In the genomic region with DNA sequence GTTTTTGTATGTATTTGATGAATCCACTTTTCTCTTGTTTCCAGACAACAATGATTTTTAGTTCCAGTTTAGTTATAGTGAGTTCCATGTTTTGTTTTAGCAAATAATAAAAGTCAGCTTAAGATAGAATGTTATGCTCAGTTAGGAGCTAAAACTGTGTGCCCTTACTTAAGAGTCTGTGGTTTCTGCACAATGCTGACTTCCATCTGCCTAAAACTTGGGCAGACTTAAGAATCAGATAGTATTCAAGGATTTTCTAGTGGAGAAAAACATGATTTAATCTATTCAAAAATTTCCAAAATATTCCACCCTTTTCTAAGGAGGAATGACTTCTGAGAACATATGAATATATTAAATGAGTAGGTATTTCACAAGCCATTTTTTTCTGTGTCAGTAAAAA, we compare ENCODE assay signal across 24 cellular contexts. TPM values are rescaled to one million over a fixed set of nuclear protein-coding genes. Genes with fewer than 3 reads are reported as not detected.
DNase-seq lines count a peak whose midpoint lies in the region; ATAC-seq and TF ChIP-seq lines count a peak whose summit lies in the region.
"Had no signal": no experiment of that assay in that cellular context is flagged by ENCODE, and none has a peak within 500 bp of the region (broad histone marks: within the 10 kb centered on the region; RNA-seq: fewer than 3 reads in every experiment).

No MANE protein-coding gene starts in this region.

- in situ Hi-C loops in gastrocnemius medialis (cut with MboI; ENCODE audit: low sequenced_read_pairs in 4 of 4) = no loop called here

- peak overlapping the region; percentile 88 for H3K9ac ChIP-seq in adipocyte (ENCODE audit: low read length)

- no peak for ATAC-seq in gastrocnemius medialis
- ATAC-seq in upper lobe of left lung (ENCODE audit: low FRiP score in 2 of 2) = no peak
- ATAC-seq: activated CD4-positive, alpha-beta T cell treated with anti-CD3 and anti-CD28 coated beads for 36 hours; GM12878; mucosa of descending colon; stimulated activated naive CD8-positive, alpha-beta T cell treated with anti-CD3 and anti-CD28 coated beads, Interleukin-15, Interleukin-2, amounts not matched to agents 100 U/mL and 50 U/mL, for 24 hours had no signal

- intact Hi-C loops in gastrocnemius medialis (cut with DNase I; ENCODE audit: low total_unique reads) = no loop called here

- H3K27me3 ChIP-seq in ACC112 (ENCODE audit: insufficient read depth, low read length) (no peaks in the 10 kb centered on the region), adipocyte (replicated peaks; ENCODE audit: control insufficient read depth, insufficient read depth, low read length) (no peaks in the 10 kb centered on the region), gastrocnemius medialis (no peaks in the 10 kb centered on the region), upper lobe of left lung (no peaks in the 10 kb centered on the region), H7 (ENCODE audit: control insufficient read depth, insufficient read depth, low read length) (no peaks in the 10 kb centered on the region)

- H3K4me1 ChIP-seq in ACC112 (ENCODE audit: control insufficient read depth, insufficient read depth, low read length, unreplicated experiment) (peaks cover 89% of the 10 kb centered on the region), adipocyte (ENCODE audit: control insufficient read depth, insufficient read depth, low read length) (peaks cover 93% of the 10 kb centered on the region), gastrocnemius medialis (peaks cover 4 to 20% of the 10 kb centered on the region in 2 donors), upper lobe of left lung (peaks cover 7 to 60% (median 25%) of the 10 kb centered on the region in 4 donors)

- DNase-seq in adipocyte (ENCODE audit: low read depth) (peak; percentile 52), fibroblast of the aortic adventitia (ENCODE audit: low read depth) (peak; percentile 66), gastrocnemius medialis (no peak), upper lobe of left lung (no peak), NCI-H226 (no peak), H7 (no peak), mucosa of gallbladder (ENCODE audit: low spot score) (no peak)
- DNase-seq: ACHN; activated CD4-positive, alpha-beta T cell treated with anti-CD3 and anti-CD28 coated beads for 36 hours; activated naive CD8-positive, alpha-beta T cell treated with anti-CD3 and anti-CD28 coated beads for 36 hours; CD4-positive, CD25-positive, alpha-beta regulatory T cell; DMS 273 treated with DMSO at 0.1 percent for 48 hours; KBM-7; mucosa of descending colon; MV-4-11; NCI-H187; NK-92 treated with Interleukin-12 subunit alpha and Interleukin-12 subunit beta, amount 100 ng/mL, for 24 hours; stimulated activated CD4-positive, alpha-beta T cell treated with anti-CD3 and anti-CD28 coated beads, Interleukin-2, amount 100 ng/mL, for 24 hours; stimulated activated naive CD8-positive, alpha-beta T cell treated with anti-CD3 and anti-CD28 coated beads, Interleukin-15, Interleukin-2, amounts not matched to agents 100 U/mL and 50 U/mL, for 24 hours had no signal

- H3K9me3 ChIP-seq in adipocyte (ENCODE audit: control insufficient read depth, low read length) (no peaks in the 10 kb centered on the region), gastrocnemius medialis (no peaks in the 10 kb centered on the region), upper lobe of left lung (no peaks in the 10 kb centered on the region)
- H3K9me3 ChIP-seq: mucosa of descending colon had no signal

- TF ChIP-seq POLR2A in gastrocnemius medialis (IDR thresholded peaks at IDR 0.05) = no peak
- TF ChIP-seq POLR2A in upper lobe of left lung (IDR thresholded peaks at IDR 0.05) = no peak

- H3K4me3 ChIP-seq in ACC112 (ENCODE audit: low read depth, low read length) (peak overlapping the region; percentile 42; the same call in 1 of the 2 replicates), adipocyte (ENCODE audit: low read length) (peak overlapping the region; percentile 45), fibroblast of the aortic adventitia (ENCODE audit: low read depth, low read length) (no peak overlapping the region), gastrocnemius medialis (no peak overlapping the region), upper lobe of left lung (no peak overlapping the region), H7 (ENCODE audit: insufficient read depth, low read depth, low read length) (no peak overlapping the region)
- H3K4me3 ChIP-seq: GM12878, mucosa of descending colon had no signal

- no peak for TF ChIP-seq EP300 in upper lobe of left lung (IDR thresholded peaks at IDR 0.05)

- H3K27ac ChIP-seq in ACC112 (ENCODE audit: low read depth, low read length) (peak overlapping the region; percentile 98), gastrocnemius medialis (peak overlapping the region; percentile 10 to 70 (median 55)), upper lobe of left lung (peak overlapping the region in 1 of 4 donors; percentile 64)
- H3K27ac ChIP-seq: epithelial cell of prostate had no signal

- H2AFZ ChIP-seq in ACC112 (ENCODE audit: low read length, unreplicated experiment) = no peak overlapping the region

- H3K79me2 ChIP-seq in ACC112 (ENCODE audit: control insufficient read depth, insufficient read depth, low read length, unreplicated experiment) = peaks cover 32% of the 10 kb centered on the region

- no peaks in the 10 kb centered on the region; the same call in 1 of the 2 replicates for H3K36me3 ChIP-seq in ACC112 (ENCODE audit: insufficient read depth, low read length)
- peaks cover 9% of the 10 kb centered on the region for H3K36me3 ChIP-seq in adipocyte (ENCODE audit: control insufficient read depth, insufficient read depth, low read length, severe bottlenecking)
- H3K36me3 ChIP-seq in gastrocnemius medialis = no peaks in the 10 kb centered on the region
- H3K36me3 ChIP-seq in upper lobe of left lung = no peaks in the 10 kb centered on the region
- no peaks in the 10 kb centered on the region for H3K36me3 ChIP-seq in H7 (replicated peaks; ENCODE audit: control insufficient read depth, insufficient read depth, low read length)

- TF ChIP-seq CTCF in fibroblast of the aortic adventitia (IDR thresholded peaks at IDR 0.05; ENCODE audit: insufficient read depth, low read length) (no peak), gastrocnemius medialis (IDR thresholded peaks at IDR 0.05 in 4 of 5, conservative IDR thresholded peaks at IDR 0.05 in 1 of 5) (no peak), upper lobe of left lung (IDR thresholded peaks at IDR 0.05) (no peak)

RNA-seq across cellular contexts. Expression of a gene that starts 32.8 kb away (rescaled TPM):
- 306 and 904 TPM in 2 replicates for total RNA-seq in fibroblast of the aortic adventitia (ENCODE audit: low replicate concordance)
- total RNA-seq in gastrocnemius medialis = 10 to 100 TPM in 1 of 4 donors, 1 to 10 TPM in 3; 4.4 to 19.1 (median 7.4) TPM
- total RNA-seq in upper lobe of left lung = 100 to 1,000 TPM in 2 of 6 donors, 10 to 100 TPM in 4; 29.5 to 119 (median 58.9) TPM
- total RNA-seq in H7 (2014; rRNA removed; shearing (Covaris generic)) = 1.1 and 2.1 TPM in 2 replicates
- total RNA-seq in mucosa of gallbladder = 67.8 TPM
- total RNA-seq: activated naive CD8-positive, alpha-beta T cell treated with anti-CD3 and anti-CD28 coated beads for 36 hours; activated T-helper 1 cell treated with anti-CD3 and anti-CD28 coated beads, Interleukin-12 subunit alpha, Interleukin-12 subunit beta, Interleukin-2, Interleukin-4 antibody, amounts not matched to agents 30 ng/mL and 10 ng/mL and 1 ng/mL, durations not matched to agents 14 hours and 24 hours and 36 hours; CD4-positive, CD25-positive, alpha-beta regulatory T cell; NCI-H460 had no signal

Comparison
In these comparisons a context has a peak if more than half of its experiments do, and no peak if none do; other contexts are left out.
1. H3K4me3 ChIP-seq: peak in ACC112 (single experiment) and adipocyte (single experiment); none in fibroblast of the aortic adventitia (single experiment), gastrocnemius medialis (0 of 4), upper lobe of left lung (0 of 4) and H7 (single experiment).
2. DNase-seq: peak in adipocyte (single experiment) and fibroblast of the aortic adventitia (single experiment); none in gastrocnemius medialis (0 of 2), upper lobe of left lung (0 of 2), NCI-H226 (single experiment), H7 (single experiment) and mucosa of gallbladder (single experiment).